ENCODE assay signal across 8 cellular contexts in the genomic region with DNA sequence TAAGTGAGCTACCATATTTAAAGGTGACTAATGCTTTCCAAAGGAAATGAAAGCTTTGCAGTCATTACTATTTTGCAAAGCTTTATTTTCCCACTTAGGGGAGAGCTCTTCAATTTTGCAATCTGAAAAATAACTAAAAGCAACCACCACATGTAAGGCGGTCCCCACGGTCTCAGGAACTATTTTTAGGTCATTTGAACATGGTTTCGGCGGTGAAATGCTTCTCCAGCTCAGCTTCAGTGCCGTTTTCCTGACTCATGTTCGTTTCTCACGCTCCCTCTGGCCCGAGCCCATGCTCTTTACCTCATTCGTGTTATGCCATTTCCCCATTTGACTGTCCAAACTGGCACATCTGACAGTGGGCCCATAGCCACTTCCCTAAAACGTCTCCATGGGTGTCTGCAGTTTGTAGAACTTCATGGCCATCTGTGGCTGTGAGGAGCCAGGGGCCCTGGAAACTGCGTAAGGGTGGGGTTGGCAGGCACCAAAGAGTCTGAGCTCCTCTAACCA. TPM values are rescaled to one million over a fixed set of nuclear protein-coding genes. Genes with fewer than 3 reads are reported as not detected.
DNase-seq lines count a peak whose midpoint lies in the region; ATAC-seq and TF ChIP-seq lines count a peak whose summit lies in the region.

No MANE protein-coding gene starts in this region.

- no peak overlapping the region for H2BK120ac ChIP-seq in mesenchymal stem cell (ENCODE audit: low read depth, low read length)

- no peak overlapping the region for H3K4ac ChIP-seq in mesenchymal stem cell (ENCODE audit: low read depth in 1 of 2, low read length in 2 of 2)

- H3K9me3 Mint-ChIP-seq in activated naive CD8-positive, alpha-beta T cell treated with anti-CD3 and anti-CD28 coated beads, Interleukin-2, amount 10 ng/mL, durations not matched to agents 7 days and 5 days = peaks cover 2% of the 10 kb centered on the region
- H3K9me3 Mint-ChIP-seq in Caco-2 (ENCODE audit: unreplicated experiment) = no peaks in the 10 kb centered on the region

- intact Hi-C loops in Caco-2 (cut with micrococcal nuclease; ENCODE audit: unreplicated experiment) = no loop called here

- H3K27me3 ChIP-seq in MG63 (no peaks in the 10 kb centered on the region), mesenchymal stem cell (ENCODE audit: control insufficient read depth in 1 of 2, insufficient read depth in 1 of 2, low read length in 2 of 2) (no peaks in the 10 kb centered on the region), tibial nerve (no peaks in the 10 kb centered on the region), Caco-2 (replicated peaks; ENCODE audit: control insufficient read depth, insufficient read depth, low read length) (no peaks in the 10 kb centered on the region)

- H3K4me1 ChIP-seq in mesenchymal stem cell (ENCODE audit: control insufficient read depth, insufficient read depth, low read depth, low read length) (peaks cover 1% of the 10 kb centered on the region), tibial nerve (peaks cover 0 to 21% (median 12%) of the 10 kb centered on the region in 4 donors), Caco-2 (peaks cover 14% of the 10 kb centered on the region)

- no peak overlapping the region for H3K14ac ChIP-seq in mesenchymal stem cell (ENCODE audit: low read length in 2 of 2)

- peak; percentile 79 to 94 for TF ChIP-seq EP300 in tibial nerve (IDR thresholded peaks at IDR 0.05)

- no peaks in the 10 kb centered on the region for H3K36me3 ChIP-seq in MG63
- H3K36me3 ChIP-seq in mesenchymal stem cell (ENCODE audit: control insufficient read depth in 1 of 2, insufficient read depth in 2 of 2, low read depth in 1 of 2, low read length in 2 of 2) = peaks cover 0 to 50% of the 10 kb centered on the region in 2 experiments
- no peaks in the 10 kb centered on the region for H3K36me3 ChIP-seq in tibial nerve
- H3K36me3 ChIP-seq in Caco-2 (ENCODE audit: control insufficient read depth, insufficient read depth, low read length) = no peaks in the 10 kb centered on the region

- no peak overlapping the region for H2BK12ac ChIP-seq in mesenchymal stem cell (ENCODE audit: low read length in 2 of 2)

- no peaks in the 10 kb centered on the region for H3K79me1 ChIP-seq in mesenchymal stem cell (replicated peaks; ENCODE audit: low read length, poor library complexity, severe bottlenecking)

- H2AK5ac ChIP-seq in mesenchymal stem cell (ENCODE audit: low read length, severe bottlenecking) = no peak overlapping the region

- H3K9me3 ChIP-seq in MG63 = no peaks in the 10 kb centered on the region
- H3K9me3 ChIP-seq in mesenchymal stem cell (ENCODE audit: control insufficient read depth, low read length) = no peaks in the 10 kb centered on the region
- no peaks in the 10 kb centered on the region for H3K9me3 ChIP-seq in tibial nerve
- H3K9me3 ChIP-seq in Caco-2 = no peaks in the 10 kb centered on the region

- no peak overlapping the region for H3K18ac ChIP-seq in mesenchymal stem cell (ENCODE audit: low read depth in 1 of 2, low read length in 2 of 2)

- H3K4me1 Mint-ChIP-seq in activated naive CD8-positive, alpha-beta T cell treated with anti-CD3 and anti-CD28 coated beads, Interleukin-2, amount 10 ng/mL, durations not matched to agents 7 days and 5 days = peaks cover 38% of the 10 kb centered on the region
- H3K4me1 Mint-ChIP-seq in Caco-2 (ENCODE audit: low read depth, unreplicated experiment) = peaks cover 8% of the 10 kb centered on the region

- POLR2A ChIA-PET in activated naive CD8-positive, alpha-beta T cell treated with anti-CD3 and anti-CD28 coated beads, Interleukin-2, amount 10 ng/mL, durations not matched to agents 7 days and 5 days (lab: Charles Lee) = interaction anchor here (0.5 to 2.2 kb wide), 4 partner anchors 17 to 36 kb away, joined by 3 to 10 read pairs (median 4); no protein-coding TSS in a partner anchor
- POLR2A ChIA-PET in Caco-2 (lab: Charles Lee) = no interaction called here

- H3K23ac ChIP-seq in mesenchymal stem cell (ENCODE audit: low read length in 2 of 2) = no peak overlapping the region

- no peak overlapping the region for H4K91ac ChIP-seq in mesenchymal stem cell (ENCODE audit: low read length)

- no peaks in the 10 kb centered on the region for H3K27me3 Mint-ChIP-seq in activated naive CD8-positive, alpha-beta T cell treated with anti-CD3 and anti-CD28 coated beads, Interleukin-2, amount 10 ng/mL, durations not matched to agents 7 days and 5 days
- H3K27me3 Mint-ChIP-seq in Caco-2 (ENCODE audit: insufficient read depth, unreplicated experiment) = no peaks in the 10 kb centered on the region

- H3K4me3 Mint-ChIP-seq in activated naive CD8-positive, alpha-beta T cell treated with anti-CD3 and anti-CD28 coated beads, Interleukin-2, amount 10 ng/mL, durations not matched to agents 7 days and 5 days = peak overlapping the region; percentile 62
- no peak overlapping the region for H3K4me3 Mint-ChIP-seq in Caco-2 (ENCODE audit: unreplicated experiment)

- peaks cover 14% of the 10 kb centered on the region for H3K36me3 Mint-ChIP-seq in activated naive CD8-positive, alpha-beta T cell treated with anti-CD3 and anti-CD28 coated beads, Interleukin-2, amount 10 ng/mL, durations not matched to agents 7 days and 5 days
- H3K36me3 Mint-ChIP-seq in Caco-2 (ENCODE audit: insufficient read depth, unreplicated experiment) = no peaks in the 10 kb centered on the region

- DNase-seq in GM04504 (ENCODE audit: low read depth) (peak; percentile 81), MG63 (peak; percentile 85), mesenchymal stem cell (peak; percentile 67), tibial nerve (ENCODE audit: low spot score in 2 of 2) (peak; percentile 60 to 81), T-helper 9 cell (no peak), Caco-2 (no peak)
- DNase-seq in activated naive CD8-positive, alpha-beta T cell treated with anti-CD3 and anti-CD28 coated beads, Interleukin-2, amount 10 ng/mL, durations not matched to agents 7 days and 5 days = no peak

- H3K4me3 ChIP-seq in MG63 (no peak overlapping the region), mesenchymal stem cell (ENCODE audit: insufficient read depth in 1 of 2, low read depth in 1 of 2, low read length in 2 of 2) (peak overlapping the region in 1 of 2 experiments; percentile 3), tibial nerve (no peak overlapping the region), Caco-2 (ENCODE audit: low read depth, low read length) (no peak overlapping the region)

- H4K8ac ChIP-seq in mesenchymal stem cell (ENCODE audit: low read length) = no peak overlapping the region

- no peak overlapping the region for H3K4me2 ChIP-seq in mesenchymal stem cell (ENCODE audit: low read length, poor library complexity, severe bottlenecking)

- no peak overlapping the region for H2AFZ ChIP-seq in mesenchymal stem cell (ENCODE audit: low read depth, low read length)

- H3K27ac Mint-ChIP-seq in activated naive CD8-positive, alpha-beta T cell treated with anti-CD3 and anti-CD28 coated beads, Interleukin-2, amount 10 ng/mL, durations not matched to agents 7 days and 5 days = peak overlapping the region; percentile 83
- no peak overlapping the region for H3K27ac Mint-ChIP-seq in Caco-2 (ENCODE audit: unreplicated experiment)

- no peak overlapping the region for H3K27ac ChIP-seq in mesenchymal stem cell (ENCODE audit: low read length, poor library complexity, severe bottlenecking)
- H3K27ac ChIP-seq in tibial nerve = peak overlapping the region in 3 of 4 donors; percentile 45 to 73 (median 70)

- no peak overlapping the region for H2BK5ac ChIP-seq in mesenchymal stem cell (ENCODE audit: low read depth, low read length, poor library complexity, severe bottlenecking)

- WGBS in mesenchymal stem cell = 85% methylated on average over 11 of the region's 11 CpGs
- 41 to 51% methylated on average over 11 of the region's 11 CpGs for WGBS in tibial nerve, 2 donors

- H3K9ac ChIP-seq in mesenchymal stem cell (ENCODE audit: low read length) = peak overlapping the region; percentile 48

- H2BK15ac ChIP-seq in mesenchymal stem cell (ENCODE audit: low read depth, poor library complexity, severe bottlenecking) = no peak overlapping the region

- BruUV-seq in Caco-2 (replicated peaks; lab: Mats Ljungman, UMichigan) = no TSS peak

- TF ChIP-seq CTCF in tibial nerve (IDR thresholded peaks at IDR 0.05) (no peak), Caco-2 (IDR thresholded peaks at IDR 0.05; ENCODE audit: insufficient read depth in 1 of 2, low read depth in 1 of 2, low read length in 1 of 2, severe bottlenecking in 1 of 2, unreplicated experiment in 1 of 2) (no peak)

- TF ChIP-seq POLR2A in tibial nerve (IDR thresholded peaks at IDR 0.05) = no peak

- CTCF ChIA-PET in Caco-2 (lab: Charles Lee) = no interaction called here

- peak; percentile 80 for ATAC-seq in GM21528 (IDR thresholded peaks at IDR 0.05; ENCODE audit: low FRiP score, unreplicated experiment)
- peak; percentile 26 for ATAC-seq in activated naive CD8-positive, alpha-beta T cell treated with anti-CD3 and anti-CD28 coated beads, Interleukin-2, amount 10 ng/mL, durations not matched to agents 7 days and 5 days (ENCODE audit: low read depth)

RNA-seq across cellular contexts. Expression of a gene that starts 46.5 kb away (rescaled TPM):
- total RNA-seq in MG63 (2014; rRNA removed; shearing (Covaris generic); ENCODE audit: low replicate concordance) = 1.5 and 2.1 TPM in 2 replicates
- total RNA-seq in activated naive CD8-positive, alpha-beta T cell treated with anti-CD3 and anti-CD28 coated beads, Interleukin-2, amount 10 ng/mL, durations not matched to agents 7 days and 5 days = 1 to 10 TPM; 1.9 to 2.3 TPM
- 1.4 TPM for polyA plus RNA-seq in mesenchymal stem cell (2013, experiment 1 of 2)
- polyA plus RNA-seq in mesenchymal stem cell (2013, experiment 2 of 2) = 0.81 TPM
- not detected for total RNA-seq in tibial nerve
- 3.0 and 5.2 TPM in 2 replicates for total RNA-seq in Caco-2 (2022)

Comparison
In these comparisons a context has a peak if more than half of its experiments do, and no peak if none do; other contexts are left out.
1. DNase-seq: peak in GM04504 (single experiment), MG63 (single experiment), mesenchymal stem cell (single experiment) and tibial nerve (2 of 2); none in activated naive CD8-positive, alpha-beta T cell treated with anti-CD3 and anti-CD28 coated beads, Interleukin-2, amount 10 ng/mL, durations not matched to agents 7 days and 5 days (single experiment), T-helper 9 cell (single experiment) and Caco-2 (0 of 2).